In genomic region chr16:9603316-9603715, GRCh38 we compare ENCODE assay signal across 26 cellular contexts.
"Had no signal": no experiment of that assay in that cellular context is flagged by ENCODE, and none has a peak within 500 bp of the region (broad histone marks: within the 10 kb centered on the region; RNA-seq: fewer than 3 reads in every experiment).

No MANE protein-coding gene starts in this region.

- H3K4me1 Mint-ChIP-seq: activated CD4-positive, alpha-beta T cell treated with anti-CD3 and anti-CD28 coated beads, Interleukin-2, amount 10 ng/mL, durations not matched to agents 24 days and 14 days; activated naive CD4-positive, alpha-beta T cell treated with anti-CD3 and anti-CD28 coated beads, Interleukin-2, amount 10 ng/mL, durations not matched to agents 7 days and 5 days; activated naive CD8-positive, alpha-beta T cell treated with anti-CD3 and anti-CD28 coated beads, Interleukin-2, amount 50 U/mL, for 24 hours had no signal

- H3K36me3 Mint-ChIP-seq: activated naive CD4-positive, alpha-beta T cell treated with anti-CD3 and anti-CD28 coated beads, Interleukin-2, amount 10 ng/mL, durations not matched to agents 7 days and 5 days; activated naive CD8-positive, alpha-beta T cell; brain had no signal

- H3K27ac Mint-ChIP-seq: activated CD4-positive, alpha-beta T cell treated with anti-CD3 and anti-CD28 coated beads, Interleukin-2, amount 10 ng/mL, durations not matched to agents 24 days and 14 days; activated CD8-positive, alpha-beta T cell treated with anti-CD3 and anti-CD28 coated beads for 36 hours; activated naive CD4-positive, alpha-beta T cell treated with anti-CD3 and anti-CD28 coated beads, Interleukin-2, amount 10 ng/mL, durations not matched to agents 7 days and 5 days; activated naive CD8-positive, alpha-beta T cell; activated naive CD8-positive, alpha-beta T cell treated with anti-CD3 and anti-CD28 coated beads, Interleukin-2, amount 50 U/mL, for 24 hours; brain had no signal

- H3K4me3 ChIP-seq: SJCRH30, SK-N-MC had no signal

- H3K27ac ChIP-seq: SJCRH30, SK-N-MC had no signal

- H3K36me3 ChIP-seq: SJCRH30 had no signal

- H3K9me3 Mint-ChIP-seq: activated CD4-positive, alpha-beta T cell treated with anti-CD3 and anti-CD28 coated beads, Interleukin-2, amount 10 ng/mL, durations not matched to agents 24 days and 14 days; activated CD8-positive, alpha-beta T cell treated with anti-CD3 and anti-CD28 coated beads for 36 hours; activated naive CD8-positive, alpha-beta T cell treated with anti-CD3 and anti-CD28 coated beads, Interleukin-2, amount 50 U/mL, for 24 hours; brain had no signal

- H3K27me3 ChIP-seq: SJCRH30 had no signal

- H3K4me3 Mint-ChIP-seq: activated CD4-positive, alpha-beta T cell treated with anti-CD3 and anti-CD28 coated beads, Interleukin-2, amount 10 ng/mL, durations not matched to agents 24 days and 14 days; activated CD8-positive, alpha-beta T cell treated with anti-CD3 and anti-CD28 coated beads for 36 hours; activated naive CD4-positive, alpha-beta T cell treated with anti-CD3 and anti-CD28 coated beads, Interleukin-2, amount 10 ng/mL, durations not matched to agents 7 days and 5 days; activated naive CD8-positive, alpha-beta T cell; activated naive CD8-positive, alpha-beta T cell treated with anti-CD3 and anti-CD28 coated beads, Interleukin-2, amount 50 U/mL, for 24 hours; brain had no signal

- H3K4me1 ChIP-seq: SJCRH30 had no signal

- ATAC-seq: activated CD8-positive, alpha-beta T cell treated with anti-CD3 and anti-CD28 coated beads for 36 hours; activated naive CD8-positive, alpha-beta T cell treated with anti-CD3 and anti-CD28 coated beads, Interleukin-2, amount 50 U/mL, for 24 hours had no signal

- FAIRE-seq: bronchial epithelial cell had no signal

- DNase-seq: activated CD4-positive, alpha-beta T cell treated with anti-CD3 and anti-CD28 coated beads, Interleukin-2, amount 10 ng/mL, durations not matched to agents 24 days and 14 days; activated CD4-positive, alpha-beta T cell treated with anti-CD3 and anti-CD28 coated beads, Interleukin-2, amount 50 U/mL, for 4 hours; activated CD8-positive, alpha-beta T cell treated with anti-CD3 and anti-CD28 coated beads for 36 hours; activated effector memory CD4-positive, alpha-beta T cell treated with Interleukin-2 at 50 U/mL for 16 hours; activated naive CD4-positive, alpha-beta T cell treated with anti-CD3 and anti-CD28 coated beads, Interleukin-2, amount 10 ng/mL, durations not matched to agents 7 days and 5 days; activated naive CD8-positive, alpha-beta T cell treated with anti-CD3 and anti-CD28 coated beads, Interleukin-2, amount 50 U/mL, for 24 hours; activated T-cell treated with anti-CD3 and anti-CD28 coated beads, Interleukin-2, amount 50 U/mL, for 1 hour; anterior cingulate cortex; caudate nucleus; cerebellar nuclear complex; NCI-H1105; NCI-H1417 treated with DMSO at 0.1 percent for 48 hours; NCI-H187 treated with DMSO at 0.1 percent for 48 hours; NCI-H2081; NCI-H2171 treated with DMSO at 0.1 percent for 48 hours; NCI-H2227 treated with DMSO at 0.1 percent for 48 hours; NCI-H446; NCI-H510A treated with DMSO at 0.1 percent for 48 hours; NCI-H526 treated with DMSO at 0.1 percent for 48 hours; Right ventricle myocardium superior; SJCRH30; T1000 had no signal

- H3K9me3 ChIP-seq: SJCRH30 had no signal
